9 cellular contexts compared by ENCODE assay signal in genomic region chr3:183253961-183254815, GRCh38. TPM values are rescaled to one million over a fixed set of nuclear protein-coding genes. Genes with fewer than 3 reads are reported as not detected.
DNase-seq lines count a peak whose midpoint lies in the region; ATAC-seq, FAIRE-seq and TF ChIP-seq lines count a peak whose summit lies in the region.
"Had no signal": no experiment of that assay in that cellular context is flagged by ENCODE, and none has a peak within 500 bp of the region (broad histone marks: within the 10 kb centered on the region; RNA-seq: fewer than 3 reads in every experiment).

No MANE protein-coding gene starts in this region.

- H3K9me3 ChIP-seq in PC-3 (ENCODE audit: low read length) (no peaks in the 10 kb centered on the region), body of pancreas (no peaks in the 10 kb centered on the region), smooth muscle cell (replicated peaks; ENCODE audit: low read depth) (no peaks in the 10 kb centered on the region)

- H3K4me2 ChIP-seq in PC-3 (ENCODE audit: low read length) (peak overlapping the region; percentile 83), smooth muscle cell (peak overlapping the region; percentile 88)

- H3K27ac ChIP-seq in PC-3 (ENCODE audit: low read length) (peak overlapping the region; percentile 88), body of pancreas (peak overlapping the region; percentile 89 to 96 (median 91)), smooth muscle cell (ENCODE audit: low read depth) (peak overlapping the region; percentile 17)

- TF ChIP-seq POLR2A in body of pancreas (IDR thresholded peaks at IDR 0.05) = peak in 2 of 3 donors; percentile 24 to 35

- H3K27me3 ChIP-seq in PC-3 (ENCODE audit: low read length) (no peaks in the 10 kb centered on the region), body of pancreas (no peaks in the 10 kb centered on the region), smooth muscle cell (ENCODE audit: low read depth) (no peaks in the 10 kb centered on the region)

- peak; percentile 14 to 16 for DNase-seq in activated CD4-positive, alpha-beta T cell treated with anti-CD3 and anti-CD28 coated beads for 4 hours
- DNase-seq in activated CD4-positive, alpha-beta T cell treated with anti-CD3 and anti-CD28 coated beads, Interleukin-2, amount 50 U/mL, for 4 hours = no peak
- peak; percentile 48 for DNase-seq in PC-3
- DNase-seq in body of pancreas = peak; percentile 47 to 70 (median 62)
- DNase-seq in iris pigment epithelial cell (ENCODE audit: low read depth) = peak; percentile 32
- DNase-seq in smooth muscle cell (lab: John Stamatoyannopoulos, UW; ENCODE audit: unreplicated experiment) = peak; percentile 53
- DNase-seq in D721Med (ENCODE audit: insufficient read length, low spot score) = no peak
- DNase-seq in NK-92 (lab: John Stamatoyannopoulos, UW; ENCODE audit: unreplicated experiment) = no peak

- no TSS peak for BruUV-seq in PC-3 (replicated peaks; lab: Mats Ljungman, UMichigan)

- H4K20me1 ChIP-seq in PC-3 (ENCODE audit: low read length) (peaks cover 31% of the 10 kb centered on the region), smooth muscle cell (ENCODE audit: low read depth) (peaks cover 9% of the 10 kb centered on the region)

- FAIRE-seq in D721Med (lab: Jason Lieb, UNC) = no peak
- FAIRE-seq: colon had no signal

- CTCF ChIA-PET in PC-3 (lab: Charles Lee) = interaction anchor here (2.5 kb wide), 1 partner anchor 70 kb away, joined by 26 read pairs; no protein-coding TSS in a partner anchor

- peaks cover 44% of the 10 kb centered on the region for H3K4me1 ChIP-seq in PC-3 (ENCODE audit: insufficient read depth, low read length)
- H3K4me1 ChIP-seq in body of pancreas = peaks cover 17% of the 10 kb centered on the region
- peaks cover 12% of the 10 kb centered on the region for H3K4me1 ChIP-seq in smooth muscle cell (ENCODE audit: low read depth)

- peak overlapping the region; percentile 97 for H3K9ac ChIP-seq in PC-3 (ENCODE audit: low read length)
- H3K9ac ChIP-seq in smooth muscle cell (ENCODE audit: low read depth) = peak overlapping the region; percentile 73

- peak overlapping the region; percentile 60 for H2AFZ ChIP-seq in PC-3 (ENCODE audit: low read length)
- peak overlapping the region; percentile 89 for H2AFZ ChIP-seq in smooth muscle cell (ENCODE audit: low read depth)

- 0 out of 2 replicates have a peak, but pooled peaks have one; percentile 12 for TF ChIP-seq CTCF in PC-3 (conservative IDR thresholded peaks at IDR 0.05; ENCODE audit: low read depth, low read length)
- TF ChIP-seq CTCF in body of pancreas (IDR thresholded peaks at IDR 0.05) = peak in 2 of 7 experiments; percentile 35 to 42
- TF ChIP-seq CTCF in smooth muscle cell (IDR thresholded peaks at IDR 0.05; ENCODE audit: borderline replicate concordance, insufficient read depth, poor library complexity, severe bottlenecking) = peak; percentile 2
- no peak for TF ChIP-seq CTCF in D721Med (IDR thresholded peaks at IDR 0.05; ENCODE audit: insufficient read depth, missing control alignments)

- ATAC-seq in PC-3 (peak; percentile 32), body of pancreas (peak; percentile 63)

- H3K79me2 ChIP-seq in PC-3 (ENCODE audit: low read length) (peaks cover 61% of the 10 kb centered on the region), smooth muscle cell (ENCODE audit: low read depth) (peaks cover 25% of the 10 kb centered on the region)

- H3K36me3 ChIP-seq in PC-3 (ENCODE audit: low read depth, low read length) (peaks cover 11% of the 10 kb centered on the region), body of pancreas (replicated peaks in 1 of 2; ENCODE audit: insufficient read depth in 1 of 2, low read depth in 2 of 2) (no peaks in the 10 kb centered on the region), smooth muscle cell (ENCODE audit: low read depth) (no peaks in the 10 kb centered on the region)

- no peaks in the 10 kb centered on the region for H3K9me2 ChIP-seq in PC-3 (replicated peaks; ENCODE audit: low read length)

- H3K4me3 ChIP-seq in PC-3 (ENCODE audit: low read length) = peak overlapping the region; percentile 89
- H3K4me3 ChIP-seq in body of pancreas = peak overlapping the region; percentile 50 to 70
- peak overlapping the region; percentile 58 for H3K4me3 ChIP-seq in smooth muscle cell

- POLR2A ChIA-PET in PC-3 (lab: Charles Lee; ENCODE audit: unreplicated experiment) = interaction anchor here (0.5 to 1.3 kb wide), 7 partner anchors 20 to 116 kb away, joined by 3 to 9 read pairs (median 4); no protein-coding TSS in a partner anchor

- 1 to 5% methylated on average over 25 to 109 of the region's 109 CpGs for WGBS in body of pancreas, 2 donors
- WGBS in smooth muscle cell (ENCODE audit: low lambda C conversion rate) = under 1% methylated on average over 91 of the region's 109 CpGs

- intact Hi-C loops in PC-3 (cut with micrococcal nuclease) = loop anchor here (1.0 to 2.0 kb wide), 5 partner anchors 61 to 131 kb away; no protein-coding TSS in a partner anchor
- intact Hi-C loops in body of pancreas (cut with DNase I) = no loop called here

- H3F3A ChIP-seq in PC-3 (ENCODE audit: low read length, unreplicated experiment) = peaks cover 4% of the 10 kb centered on the region
- peaks cover 6% of the 10 kb centered on the region for H3F3A ChIP-seq in smooth muscle cell (ENCODE audit: low read depth)

RNA-seq across cellular contexts. Expression of gene B3GNT5, which starts 1.1 kb away (rescaled TPM):
- 22.9 and 29.2 TPM in 2 replicates for total RNA-seq in PC-3 (2014; rRNA removed)
- 1 to 10 TPM; 5.4 to 5.6 TPM for total RNA-seq in body of pancreas
- total RNA-seq in smooth muscle cell = 11.5 and 12.6 TPM in 2 replicates
- polyA plus RNA-seq in smooth muscle cell = 5.3 and 7.2 TPM in 2 replicates

Comparison
In these comparisons a context has a peak if more than half of its experiments do, and no peak if none do; other contexts are left out.
1. DNase-seq: peak in activated CD4-positive, alpha-beta T cell treated with anti-CD3 and anti-CD28 coated beads for 4 hours (2 of 2), PC-3 (single experiment), body of pancreas (4 of 4), iris pigment epithelial cell (single experiment) and smooth muscle cell (single experiment); none in activated CD4-positive, alpha-beta T cell treated with anti-CD3 and anti-CD28 coated beads, Interleukin-2, amount 50 U/mL, for 4 hours (0 of 2), D721Med (single experiment) and NK-92 (single experiment).
2. H3K27ac ChIP-seq: peak in every context shown above with its lines; median percentile 91 in body of pancreas; 88 in PC-3; 17 in smooth muscle cell.
3. Peak in every context shown above with its lines, with median percentiles within 50 percentile points of each other: H3K4me3 ChIP-seq.